ENCODE assay signal across 8 cellular contexts in genomic region chr3:70064194-70064787, GRCh38.
DNase-seq lines count a peak whose midpoint lies in the region; ATAC-seq and TF ChIP-seq lines count a peak whose summit lies in the region.

No MANE protein-coding gene starts in this region.

- H3K27ac ChIP-seq in HEK293 (ENCODE audit: extremely low read depth, low read depth, low read length) (no peak overlapping the region), Panc1 (ENCODE audit: low read length) (no peak overlapping the region), esophagus muscularis mucosa (replicated peaks in 1 of 4) (peak overlapping the region; percentile 55 to 84 (median 83))

- peaks cover 2% of the 10 kb centered on the region for H3K4me1 Mint-ChIP-seq in osteocyte (ENCODE audit: unreplicated experiment)

- POLR2A ChIA-PET in HEK293 (lab: Yijun Ruan, JAX), result no interaction called here
- POLR2A ChIA-PET in Panc1 (lab: Charles Lee), result no interaction called here

- no peak for TF ChIP-seq EP300 in esophagus muscularis mucosa (IDR thresholded peaks at IDR 0.05)

- H3K36me3 Mint-ChIP-seq in osteocyte (ENCODE audit: unreplicated experiment), result no peaks in the 10 kb centered on the region

- peaks cover 22% of the 10 kb centered on the region for H3K27me3 Mint-ChIP-seq in osteocyte (ENCODE audit: unreplicated experiment)

- no TSS peak for BruUV-seq in Panc1 (replicated peaks; lab: Mats Ljungman, UMichigan)

- no peaks in the 10 kb centered on the region for H3K9me3 Mint-ChIP-seq in osteocyte (ENCODE audit: unreplicated experiment)

- no peak overlapping the region for H3K4me3 Mint-ChIP-seq in osteocyte (ENCODE audit: unreplicated experiment)

- no peak overlapping the region for H3K27ac Mint-ChIP-seq in osteocyte (ENCODE audit: unreplicated experiment)

- in situ Hi-C loops in Panc1 (cut with HindIII; ENCODE audit: low pct_unique_long_range_greater_than_20kb, low sequenced_read_pairs), result no loop called here

- H3K4me1 ChIP-seq in HEK293 (ENCODE audit: control insufficient read depth, insufficient read depth, low read length) (no peaks in the 10 kb centered on the region), Panc1 (ENCODE audit: control insufficient read depth, insufficient read depth, low read length) (no peaks in the 10 kb centered on the region), esophagus muscularis mucosa (peaks cover 5 to 58% (median 49%) of the 10 kb centered on the region in 4 donors)

- H3K27me3 ChIP-seq in Panc1 (ENCODE audit: control insufficient read depth, insufficient read depth, low read length) (no peaks in the 10 kb centered on the region), esophagus muscularis mucosa (no peaks in the 10 kb centered on the region)

- H3K4me3 ChIP-seq in HEK293 (ENCODE audit: low read depth, low read length) (no peak overlapping the region), Panc1 (ENCODE audit: low read depth in 2 of 2, low read length in 2 of 2) (no peak overlapping the region), esophagus muscularis mucosa (no peak overlapping the region)

- ATAC-seq in Panc1, result no peak
- no peak for ATAC-seq in HG03457 (IDR thresholded peaks at IDR 0.05; ENCODE audit: unreplicated experiment)

- intact Hi-C loops in Panc1 (cut with micrococcal nuclease; ENCODE audit: unreplicated experiment), result loop anchor here (5.0 kb wide), 1 partner anchor 1588 kb away; no protein-coding TSS in a partner anchor
- intact Hi-C loops in esophagus muscularis mucosa (cut with DNase I), result loop anchor here (5.0 to 10.0 kb wide), 2 partner anchors 293 to 471 kb away; no protein-coding TSS in a partner anchor

- TF ChIP-seq CTCF in HEK293 (tag by site-specific recombination; IDR thresholded peaks at IDR 0.05) (no peak), Panc1 (IDR thresholded peaks at IDR 0.05) (peak; percentile 61), esophagus muscularis mucosa (IDR thresholded peaks at IDR 0.05) (peak; percentile 70 to 88 (median 76)), osteocyte (IDR thresholded peaks at IDR 0.05) (peak; percentile 73)

- CTCF ChIA-PET in HEK293 (lab: Yijun Ruan, JAX), result interaction anchor here (0.6 to 1.8 kb wide), 15 partner anchors 12 to 1593 kb away, joined by 3 to 9 read pairs (median 3); no protein-coding TSS in a partner anchor
- CTCF ChIA-PET in Panc1 (lab: Charles Lee), result no interaction called here

- H3K36me3 ChIP-seq in HEK293 (ENCODE audit: control insufficient read depth in 2 of 2, insufficient read depth in 1 of 2, low read length in 2 of 2) (no peaks in the 10 kb centered on the region), Panc1 (ENCODE audit: control insufficient read depth, insufficient read depth, low read length) (no peaks in the 10 kb centered on the region), esophagus muscularis mucosa (no peaks in the 10 kb centered on the region)

- TF ChIP-seq POLR2A in esophagus muscularis mucosa (IDR thresholded peaks at IDR 0.05; ENCODE audit: low read depth), result no peak

- H3K9me3 ChIP-seq in HEK293 (ENCODE audit: control insufficient read depth, insufficient read depth, low read depth, low read length) (no peaks in the 10 kb centered on the region), Panc1 (ENCODE audit: control insufficient read depth, insufficient read depth, low read depth, low read length) (no peaks in the 10 kb centered on the region), esophagus muscularis mucosa (no peaks in the 10 kb centered on the region)

- DNase-seq in NCI-H1092 treated with DMSO at 0.1 percent for 48 hours (lab: John Stamatoyannopoulos, UW), result peak; percentile 1
- no peak for DNase-seq in NCI-H1092 (lab: John Stamatoyannopoulos, UW)
- peak; percentile 28 for DNase-seq in Panc1 (ENCODE audit: low read depth, low spot score)
- DNase-seq in esophagus muscularis mucosa (ENCODE audit: extremely low spot score), result no peak
- no peak for DNase-seq in osteocyte (ENCODE audit: extremely low spot score, unreplicated experiment)
- DNase-seq in effector CD8-positive, alpha-beta T cell (lab: John Stamatoyannopoulos, UW), result no peak

- WGBS in esophagus muscularis mucosa, result 19% methylated on average over 5 of the region's 5 CpGs

TF ChIP-seq in HEK293, 187 proteins besides CTCF, POLR2A, EP300 and RAD21:
- TF ChIP-seq ZNF654 (tag by site-specific recombination; IDR thresholded peaks at IDR 0.05; ENCODE audit: low read depth) (peak; percentile 61), ZEB2 (tag by site-specific recombination; IDR thresholded peaks at IDR 0.05) (no peak), ZNF530 (tag by site-specific recombination; IDR thresholded peaks at IDR 0.05; ENCODE audit: low read depth) (no peak), REPIN1 (tag by site-specific recombination; IDR thresholded peaks at IDR 0.05; ENCODE audit: low read depth) (no peak), ZNF112 (tag by site-specific recombination; IDR thresholded peaks at IDR 0.05) (no peak)

Comparison
In these comparisons a context has a peak if more than half of its experiments do, and no peak if none do; other contexts are left out.
1. DNase-seq: peak in NCI-H1092 treated with DMSO at 0.1 percent for 48 hours (single experiment) and Panc1 (single experiment); none in NCI-H1092 (single experiment), esophagus muscularis mucosa (single experiment), osteocyte (single experiment) and effector CD8-positive, alpha-beta T cell (single experiment).
2. H3K27ac ChIP-seq: peak in esophagus muscularis mucosa (4 of 4); none in HEK293 (single experiment) and Panc1 (single experiment).